2 cellular contexts compared by ENCODE assay signal in the genomic region with DNA sequence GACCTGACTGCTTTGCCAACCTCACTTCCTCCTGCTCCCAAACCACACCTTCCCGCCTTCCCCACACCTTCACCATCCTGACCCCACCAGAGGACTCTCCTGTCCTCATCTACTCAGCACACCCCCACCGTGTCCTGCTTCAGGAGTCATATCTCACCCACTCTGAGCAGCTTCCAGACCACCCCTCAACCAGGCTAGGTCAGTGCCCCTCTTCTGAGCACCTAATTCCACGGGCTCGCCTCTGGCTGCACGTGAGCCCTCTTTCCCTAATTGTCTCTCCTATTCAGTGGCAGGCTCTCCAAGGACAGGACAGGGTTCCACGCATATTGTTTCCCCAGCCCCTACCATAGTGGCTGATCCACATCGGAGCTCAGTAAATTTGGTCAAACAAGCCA.
TF ChIP-seq lines count a peak whose summit lies in the region.

No MANE protein-coding gene starts in this region.

TF ChIP-seq in IMR-90, 13 proteins besides CTCF, POLR2A, EP300 and RAD21:
- TF ChIP-seq SMC3 (IDR thresholded peaks at IDR 0.05; ENCODE audit: low read depth, low read length) (no peak), CHD1 (IDR thresholded peaks at IDR 0.05; ENCODE audit: low read depth, low read length) (no peak), MAZ (IDR thresholded peaks at IDR 0.05; ENCODE audit: borderline replicate concordance, low read depth, low read length) (no peak), RCOR1 (IDR thresholded peaks at IDR 0.05; ENCODE audit: insufficient replicate concordance, low read length) (no peak)

TF ChIP-seq in SK-N-SH treated with all-trans-retinoic acid at 6 μM for 48 hours, 23 proteins besides CTCF, POLR2A, EP300 and RAD21:
- TF ChIP-seq, protein P1, sequence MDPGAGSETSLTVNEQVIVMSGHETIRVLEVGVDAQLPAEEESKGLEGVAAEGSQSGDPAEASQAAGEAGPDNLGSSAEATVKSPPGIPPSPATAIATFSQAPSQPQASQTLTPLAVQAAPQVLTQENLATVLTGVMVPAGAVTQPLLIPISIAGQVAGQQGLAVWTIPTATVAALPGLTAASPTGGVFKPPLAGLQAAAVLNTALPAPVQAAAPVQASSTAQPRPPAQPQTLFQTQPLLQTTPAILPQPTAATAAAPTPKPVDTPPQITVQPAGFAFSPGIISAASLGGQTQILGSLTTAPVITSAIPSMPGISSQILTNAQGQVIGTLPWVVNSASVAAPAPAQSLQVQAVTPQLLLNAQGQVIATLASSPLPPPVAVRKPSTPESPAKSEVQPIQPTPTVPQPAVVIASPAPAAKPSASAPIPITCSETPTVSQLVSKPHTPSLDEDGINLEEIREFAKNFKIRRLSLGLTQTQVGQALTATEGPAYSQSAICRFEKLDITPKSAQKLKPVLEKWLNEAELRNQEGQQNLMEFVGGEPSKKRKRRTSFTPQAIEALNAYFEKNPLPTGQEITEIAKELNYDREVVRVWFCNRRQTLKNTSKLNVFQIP (CRISPR knock-in tag; IDR thresholded peaks at IDR 0.05; ENCODE audit: borderline replicate concordance, low read depth) = no peak
- TF ChIP-seq TOX (CRISPR knock-in tag; IDR thresholded peaks at IDR 0.05; ENCODE audit: borderline replicate concordance) (no peak), ZFP30 (CRISPR knock-in tag; IDR thresholded peaks at IDR 0.05) (no peak), ZFP3 (CRISPR knock-in tag; IDR thresholded peaks at IDR 0.05) (no peak), BACH2 (CRISPR knock-in tag; IDR thresholded peaks at IDR 0.05; ENCODE audit: borderline replicate concordance) (no peak), SNAI2 (CRISPR knock-in tag; IDR thresholded peaks at IDR 0.05) (no peak), TCF4 (CRISPR knock-in tag; IDR thresholded peaks at IDR 0.05; ENCODE audit: borderline replicate concordance) (no peak), ESRRG (CRISPR knock-in tag; IDR thresholded peaks at IDR 0.05) (no peak), ZC3H10 (CRISPR knock-in tag; IDR thresholded peaks at IDR 0.05) (no peak), ISL1 (CRISPR knock-in tag; IDR thresholded peaks at IDR 0.05) (no peak), ARNTL (CRISPR knock-in tag; IDR thresholded peaks at IDR 0.05; ENCODE audit: borderline replicate concordance, low read depth) (no peak), RARB (CRISPR knock-in tag; IDR thresholded peaks at IDR 0.05) (no peak), GLIS3 (CRISPR knock-in tag; IDR thresholded peaks at IDR 0.05) (no peak), TSHZ2 (CRISPR knock-in tag; IDR thresholded peaks at IDR 0.05) (no peak)
- TF ChIP-seq, protein P2, sequence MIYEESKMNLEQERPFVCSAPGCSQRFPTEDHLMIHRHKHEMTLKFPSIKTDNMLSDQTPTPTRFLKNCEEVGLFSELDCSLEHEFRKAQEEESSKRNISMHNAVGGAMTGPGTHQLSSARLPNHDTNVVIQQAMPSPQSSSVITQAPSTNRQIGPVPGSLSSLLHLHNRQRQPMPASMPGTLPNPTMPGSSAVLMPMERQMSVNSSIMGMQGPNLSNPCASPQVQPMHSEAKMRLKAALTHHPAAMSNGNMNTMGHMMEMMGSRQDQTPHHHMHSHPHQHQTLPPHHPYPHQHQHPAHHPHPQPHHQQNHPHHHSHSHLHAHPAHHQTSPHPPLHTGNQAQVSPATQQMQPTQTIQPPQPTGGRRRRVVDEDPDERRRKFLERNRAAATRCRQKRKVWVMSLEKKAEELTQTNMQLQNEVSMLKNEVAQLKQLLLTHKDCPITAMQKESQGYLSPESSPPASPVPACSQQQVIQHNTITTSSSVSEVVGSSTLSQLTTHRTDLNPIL (CRISPR knock-in tag; IDR thresholded peaks at IDR 0.05; ENCODE audit: low read depth) = no peak
- TF ChIP-seq, protein P3, sequence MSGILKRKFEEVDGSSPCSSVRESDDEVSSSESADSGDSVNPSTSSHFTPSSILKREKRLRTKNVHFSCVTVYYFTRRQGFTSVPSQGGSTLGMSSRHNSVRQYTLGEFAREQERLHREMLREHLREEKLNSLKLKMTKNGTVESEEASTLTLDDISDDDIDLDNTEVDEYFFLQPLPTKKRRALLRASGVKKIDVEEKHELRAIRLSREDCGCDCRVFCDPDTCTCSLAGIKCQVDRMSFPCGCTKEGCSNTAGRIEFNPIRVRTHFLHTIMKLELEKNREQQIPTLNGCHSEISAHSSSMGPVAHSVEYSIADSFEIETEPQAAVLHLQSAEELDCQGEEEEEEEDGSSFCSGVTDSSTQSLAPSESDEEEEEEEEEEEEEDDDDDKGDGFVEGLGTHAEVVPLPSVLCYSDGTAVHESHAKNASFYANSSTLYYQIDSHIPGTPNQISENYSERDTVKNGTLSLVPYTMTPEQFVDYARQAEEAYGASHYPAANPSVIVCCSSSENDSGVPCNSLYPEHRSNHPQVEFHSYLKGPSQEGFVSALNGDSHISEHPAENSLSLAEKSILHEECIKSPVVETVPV (CRISPR knock-in tag; IDR thresholded peaks at IDR 0.05) = no peak
